Comparison of ENCODE assay signal across 39 cellular contexts in the genomic region with DNA sequence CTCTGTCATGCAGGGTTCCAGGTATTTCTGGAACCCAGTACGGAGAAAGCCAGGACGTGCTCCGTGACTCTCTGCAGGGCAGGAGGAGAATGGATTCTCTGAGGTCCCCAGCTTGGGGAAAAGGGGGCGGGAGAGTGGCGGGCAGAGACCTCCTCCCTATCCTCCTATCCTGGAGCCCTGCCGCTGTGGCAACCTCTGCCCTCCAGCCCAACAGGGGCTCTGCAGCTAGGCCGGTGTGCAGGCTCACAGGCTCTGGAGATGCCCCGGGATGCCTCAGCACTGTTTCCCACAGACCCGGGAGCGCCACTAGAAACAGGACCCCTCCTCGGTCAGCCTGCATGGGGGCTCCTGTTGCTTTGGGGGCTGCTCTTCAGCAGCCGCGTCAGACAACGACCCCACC. TPM values are rescaled to one million over a fixed set of nuclear protein-coding genes. Genes with fewer than 3 reads are reported as not detected.
"Had no signal": no experiment of that assay in that cellular context is flagged by ENCODE, and none has a peak within 500 bp of the region (broad histone marks: within the 10 kb centered on the region; RNA-seq: fewer than 3 reads in every experiment).

No MANE protein-coding gene starts in this region.

- H3K9me3 Mint-ChIP-seq: activated naive CD4-positive, alpha-beta T cell treated with anti-CD3 and anti-CD28 coated beads for 36 hours; activated naive CD4-positive, alpha-beta T cell treated with anti-CD3 and anti-CD28 coated beads, Interleukin-2, amount 10 ng/mL, durations not matched to agents 7 days and 5 days; activated naive CD4-positive, alpha-beta T cell treated with anti-CD3 and anti-CD28 coated beads, Interleukin-2, amount 50 U/mL, for 24 hours; activated naive CD4-positive, alpha-beta T cell treated with anti-CD3 and anti-CD28 coated beads, Interleukin-2, amount 50 U/mL, for 72 hours; activated naive CD8-positive, alpha-beta T cell treated with anti-CD3 and anti-CD28 coated beads for 36 hours; activated naive CD8-positive, alpha-beta T cell treated with anti-CD3 and anti-CD28 coated beads, Interleukin-2, amount 10 ng/mL, durations not matched to agents 7 days and 5 days; activated naive CD8-positive, alpha-beta T cell treated with anti-CD3 and anti-CD28 coated beads, Interleukin-2, amount 50 U/mL, for 24 hours; activated T-cell treated with anti-CD3 and anti-CD28 coated beads, Interleukin-2, amount 50 U/mL, for 24 hours; activated T-cell treated with anti-CD3 and anti-CD28 coated beads, Interleukin-2, amount 50 U/mL, for 4 hours; activated T-cell treated with anti-CD3 and anti-CD28 coated beads, Interleukin-2, amount 50 U/mL, for 72 hours; activated T-helper 17 cell treated with anti-CD3 and anti-CD28 coated beads, Interleukin-2, amount 50 U/mL, for 72 hours; activated T-helper 2 cell treated with anti-CD3 and anti-CD28 coated beads, Interferon-gamma antibody, Interleukin-2, Interleukin-4, amounts not matched to agents 10 μg/mL and 5 μg/mL and 100 μg/mL, durations not matched to agents 14 hours and 24 hours and 36 hours; brain; central memory CD8-positive, alpha-beta T cell had no signal

- H3K4me3 ChIP-seq: adrenal gland, ascending aorta, body of pancreas, breast epithelium, cardiac muscle cell had no signal

- H3K36me3 ChIP-seq: ascending aorta, brain microvascular endothelial cell, breast epithelium had no signal

- H3K4me1 Mint-ChIP-seq: activated naive CD4-positive, alpha-beta T cell treated with anti-CD3 and anti-CD28 coated beads, Interleukin-2, amount 10 ng/mL, durations not matched to agents 7 days and 5 days; activated naive CD8-positive, alpha-beta T cell treated with anti-CD3 and anti-CD28 coated beads, Interleukin-2, amount 50 U/mL, for 24 hours had no signal

- H3K27me3 ChIP-seq: adrenal gland, ascending aorta, body of pancreas, brain microvascular endothelial cell, breast epithelium, cardiac muscle cell had no signal

- FAIRE-seq: astrocyte, bronchial epithelial cell had no signal

- DNase-seq: activated effector memory CD4-positive, alpha-beta T cell treated with anti-CD3 and anti-CD28 coated beads, Interleukin-2, amount 50 U/mL, for 16 hours; activated effector memory CD4-positive, alpha-beta T cell treated with Interleukin-2 at 50 U/mL for 16 hours; activated gamma-delta T cell; activated gamma-delta T cell treated with Interleukin-2 at 50 U/mL for 16 hours; activated naive CD4-positive, alpha-beta T cell; activated naive CD4-positive, alpha-beta T cell treated with anti-CD3 and anti-CD28 coated beads for 36 hours; activated naive CD4-positive, alpha-beta T cell treated with anti-CD3 and anti-CD28 coated beads, Interleukin-2, amount 10 ng/mL, durations not matched to agents 7 days and 5 days; activated naive CD4-positive, alpha-beta T cell treated with anti-CD3 and anti-CD28 coated beads, Interleukin-2, amount 50 U/mL, for 16 hours; activated naive CD4-positive, alpha-beta T cell treated with Interleukin-2 at 50 U/mL for 16 hours; activated naive CD8-positive, alpha-beta T cell treated with anti-CD3 and anti-CD28 coated beads for 36 hours; activated naive CD8-positive, alpha-beta T cell treated with anti-CD3 and anti-CD28 coated beads, Interleukin-2, amount 10 ng/mL, durations not matched to agents 7 days and 5 days; activated naive CD8-positive, alpha-beta T cell treated with anti-CD3 and anti-CD28 coated beads, Interleukin-2, amount 50 U/mL, for 24 hours; activated T-cell treated with anti-CD3 and anti-CD28 coated beads, Interleukin-2, amount 50 U/mL, for 1 hour; activated T-cell treated with anti-CD3 and anti-CD28 coated beads, Interleukin-2, amount 50 U/mL, for 24 hours; activated T-cell treated with anti-CD3 and anti-CD28 coated beads, Interleukin-2, amount 50 U/mL, for 4 hours; activated T-cell treated with anti-CD3 and anti-CD28 coated beads, Interleukin-2, amount 50 U/mL, for 48 hours; activated T-cell treated with anti-CD3 and anti-CD28 coated beads, Interleukin-2, amount 50 U/mL, for 72 hours; adrenal gland; amniotic stem cell; amygdala; anterior cingulate cortex; aorta; body of pancreas; brain microvascular endothelial cell; caudate nucleus; central memory CD4-positive, alpha-beta T cell; cerebellar nuclear complex had no signal

- H3K27ac ChIP-seq: adrenal gland, ascending aorta, body of pancreas, brain microvascular endothelial cell, breast epithelium, cardiac muscle cell had no signal

- ATAC-seq: activated naive CD4-positive, alpha-beta T cell treated with anti-CD3 and anti-CD28 coated beads, Interleukin-2, amount 50 U/mL, for 72 hours; activated naive CD8-positive, alpha-beta T cell treated with anti-CD3 and anti-CD28 coated beads, Interleukin-2, amount 50 U/mL, for 24 hours; activated T-cell treated with anti-CD3 and anti-CD28 coated beads, Interleukin-2, amount 50 U/mL, for 4 hours; activated T-cell treated with anti-CD3 and anti-CD28 coated beads, Interleukin-2, amount 50 U/mL, for 72 hours; activated T-helper 17 cell treated with anti-CD3 and anti-CD28 coated beads, Interleukin-2, amount 50 U/mL, for 72 hours; body of pancreas had no signal

- H3K27ac Mint-ChIP-seq: activated naive CD4-positive, alpha-beta T cell treated with anti-CD3 and anti-CD28 coated beads for 36 hours; activated naive CD4-positive, alpha-beta T cell treated with anti-CD3 and anti-CD28 coated beads, Interleukin-2, amount 10 ng/mL, durations not matched to agents 7 days and 5 days; activated naive CD4-positive, alpha-beta T cell treated with anti-CD3 and anti-CD28 coated beads, Interleukin-2, amount 50 U/mL, for 24 hours; activated naive CD4-positive, alpha-beta T cell treated with anti-CD3 and anti-CD28 coated beads, Interleukin-2, amount 50 U/mL, for 72 hours; activated naive CD8-positive, alpha-beta T cell; activated naive CD8-positive, alpha-beta T cell treated with anti-CD3 and anti-CD28 coated beads for 36 hours; activated naive CD8-positive, alpha-beta T cell treated with anti-CD3 and anti-CD28 coated beads, Interleukin-2, amount 10 ng/mL, durations not matched to agents 7 days and 5 days; activated naive CD8-positive, alpha-beta T cell treated with anti-CD3 and anti-CD28 coated beads, Interleukin-2, amount 50 U/mL, for 24 hours; activated T-cell treated with anti-CD3 and anti-CD28 coated beads, Interleukin-2, amount 50 U/mL, for 24 hours; activated T-cell treated with anti-CD3 and anti-CD28 coated beads, Interleukin-2, amount 50 U/mL, for 72 hours; activated T-helper 17 cell treated with anti-CD3 and anti-CD28 coated beads, Interleukin-2, amount 50 U/mL, for 72 hours; activated T-helper 2 cell treated with anti-CD3 and anti-CD28 coated beads, Interferon-gamma antibody, Interleukin-2, Interleukin-4, amounts not matched to agents 10 μg/mL and 5 μg/mL and 100 μg/mL, durations not matched to agents 14 hours and 24 hours and 36 hours; brain had no signal

- H3K4me3 Mint-ChIP-seq: activated naive CD4-positive, alpha-beta T cell treated with anti-CD3 and anti-CD28 coated beads for 36 hours; activated naive CD4-positive, alpha-beta T cell treated with anti-CD3 and anti-CD28 coated beads, Interleukin-2, amount 10 ng/mL, durations not matched to agents 7 days and 5 days; activated naive CD4-positive, alpha-beta T cell treated with anti-CD3 and anti-CD28 coated beads, Interleukin-2, amount 50 U/mL, for 24 hours; activated naive CD8-positive, alpha-beta T cell; activated naive CD8-positive, alpha-beta T cell treated with anti-CD3 and anti-CD28 coated beads for 36 hours; activated naive CD8-positive, alpha-beta T cell treated with anti-CD3 and anti-CD28 coated beads, Interleukin-2, amount 10 ng/mL, durations not matched to agents 7 days and 5 days; activated naive CD8-positive, alpha-beta T cell treated with anti-CD3 and anti-CD28 coated beads, Interleukin-2, amount 50 U/mL, for 24 hours; activated T-cell treated with anti-CD3 and anti-CD28 coated beads, Interleukin-2, amount 50 U/mL, for 24 hours; activated T-cell treated with anti-CD3 and anti-CD28 coated beads, Interleukin-2, amount 50 U/mL, for 4 hours; activated T-cell treated with anti-CD3 and anti-CD28 coated beads, Interleukin-2, amount 50 U/mL, for 72 hours; activated T-helper 17 cell treated with anti-CD3 and anti-CD28 coated beads, Interleukin-2, amount 50 U/mL, for 72 hours; brain; central memory CD8-positive, alpha-beta T cell had no signal

- H3K9me3 ChIP-seq: adrenal gland, ascending aorta, body of pancreas, breast epithelium had no signal

- H3K4me1 ChIP-seq: body of pancreas, breast epithelium had no signal

- H3K27me3 Mint-ChIP-seq: activated naive CD4-positive, alpha-beta T cell treated with anti-CD3 and anti-CD28 coated beads, Interleukin-2, amount 10 ng/mL, durations not matched to agents 7 days and 5 days; activated naive CD4-positive, alpha-beta T cell treated with anti-CD3 and anti-CD28 coated beads, Interleukin-2, amount 50 U/mL, for 24 hours; activated naive CD8-positive, alpha-beta T cell; activated naive CD8-positive, alpha-beta T cell treated with anti-CD3 and anti-CD28 coated beads for 36 hours; activated naive CD8-positive, alpha-beta T cell treated with anti-CD3 and anti-CD28 coated beads, Interleukin-2, amount 10 ng/mL, durations not matched to agents 7 days and 5 days; activated naive CD8-positive, alpha-beta T cell treated with anti-CD3 and anti-CD28 coated beads, Interleukin-2, amount 50 U/mL, for 24 hours; activated T-cell treated with anti-CD3 and anti-CD28 coated beads, Interleukin-2, amount 50 U/mL, for 24 hours; activated T-helper 17 cell treated with anti-CD3 and anti-CD28 coated beads, Interleukin-2, amount 50 U/mL, for 72 hours; brain; central memory CD8-positive, alpha-beta T cell had no signal

RNA-seq across cellular contexts. Expression of a gene that starts 43.1 kb away (rescaled TPM):
- total RNA-seq: bronchial epithelial cell had no signal
